ENCODE assay signal across 22 cellular contexts in genomic region chr3:165753560-165753959, GRCh38.
DNase-seq lines count a peak whose midpoint lies in the region; ATAC-seq, FAIRE-seq and TF ChIP-seq lines count a peak whose summit lies in the region.
"Had no signal": no experiment of that assay in that cellular context is flagged by ENCODE, and none has a peak within 500 bp of the region (broad histone marks: within the 10 kb centered on the region; RNA-seq: fewer than 3 reads in every experiment).

No MANE protein-coding gene starts in this region.

- TF ChIP-seq CTCF in 22Rv1 (IDR thresholded peaks at IDR 0.05), result no peak
- no peak for TF ChIP-seq CTCF in astrocyte (IDR thresholded peaks at IDR 0.05; ENCODE audit: insufficient read depth, low read depth, low read length)
- TF ChIP-seq CTCF in foreskin keratinocyte (conservative IDR thresholded peaks at IDR 0.05), result no peak

- H3K4me1 Mint-ChIP-seq in astrocyte (ENCODE audit: low read depth, unreplicated experiment), result peaks cover 12% of the 10 kb centered on the region
- H3K4me1 Mint-ChIP-seq: activated CD8-positive, alpha-beta memory T cell treated with anti-CD3 and anti-CD28 coated beads, Interleukin-2, amount 10 ng/mL, durations not matched to agents 7 days and 5 days; T-helper 17 cell had no signal

- H3K9me3 Mint-ChIP-seq in astrocyte (ENCODE audit: unreplicated experiment), result no peaks in the 10 kb centered on the region

- no peak overlapping the region for H3K4me3 ChIP-seq in astrocyte (ENCODE audit: insufficient read depth, low read depth, low read length)
- H3K4me3 ChIP-seq: esophagus squamous epithelium had no signal

- no peaks in the 10 kb centered on the region for H3K36me3 ChIP-seq in astrocyte (ENCODE audit: insufficient read depth, low read length)
- H3K36me3 ChIP-seq: esophagus squamous epithelium had no signal

- intact Hi-C loops in left colon (cut with DNase I, micrococcal nuclease), result no loop called here

- DNase-seq in HTR-8/SVneo (ENCODE audit: insufficient read length, low spot score), result peak; percentile 8
- DNase-seq in astrocyte (ENCODE audit: low read depth), result peak; percentile 39
- peak; percentile 40 to 72 for DNase-seq in foreskin keratinocyte
- DNase-seq in NCI-H510A treated with DMSO at 0.1 percent for 48 hours (lab: John Stamatoyannopoulos, UW), result no peak
- no peak for DNase-seq in left colon
- DNase-seq: activated CD4-positive, CD25-positive, alpha-beta regulatory T cell; activated CD8-positive, alpha-beta memory T cell treated with anti-CD3 and anti-CD28 coated beads, Interleukin-2, amount 10 ng/mL, durations not matched to agents 7 days and 5 days; activated effector memory CD4-positive, alpha-beta T cell treated with anti-CD3 and anti-CD28 coated beads, Interleukin-2, amount 50 U/mL, for 16 hours; anterior cingulate cortex; COR-L47; cortex of kidney; esophagus squamous epithelium; kidney; NCI-H2107; NK-92 treated with Interleukin-12 subunit alpha and Interleukin-12 subunit beta, amount 100 ng/mL, for 24 hours; SHP77; stimulated activated CD4-positive, alpha-beta T cell treated with anti-CD3 and anti-CD28 coated beads, Interleukin-4, amount 100 ng/mL, for 1 hour; T-helper 17 cell had no signal

- peaks cover 11% of the 10 kb centered on the region for H3K4me1 ChIP-seq in astrocyte (ENCODE audit: insufficient read depth, low read length)
- H3K4me1 ChIP-seq in foreskin keratinocyte, result peaks cover 29% of the 10 kb centered on the region

- H3K27me3 Mint-ChIP-seq in astrocyte (ENCODE audit: low read depth, unreplicated experiment), result no peaks in the 10 kb centered on the region
- H3K27me3 Mint-ChIP-seq: activated CD8-positive, alpha-beta memory T cell treated with anti-CD3 and anti-CD28 coated beads, Interleukin-2, amount 10 ng/mL, durations not matched to agents 7 days and 5 days; T-helper 17 cell had no signal

- no peak overlapping the region for H3K4me3 Mint-ChIP-seq in astrocyte (ENCODE audit: unreplicated experiment)
- H3K4me3 Mint-ChIP-seq: activated CD8-positive, alpha-beta memory T cell treated with anti-CD3 and anti-CD28 coated beads, Interleukin-2, amount 10 ng/mL, durations not matched to agents 7 days and 5 days; T-helper 17 cell had no signal

- no peaks in the 10 kb centered on the region for H4K20me1 ChIP-seq in astrocyte (ENCODE audit: insufficient read depth, low read length)

- no peak for FAIRE-seq in HTR-8/SVneo (lab: Jason Lieb, UNC)
- no peak for FAIRE-seq in astrocyte (lab: Jason Lieb, UNC)
- FAIRE-seq: G401.6, kidney had no signal

- H3K9me3 ChIP-seq in astrocyte (ENCODE audit: insufficient read depth, low read depth, low read length), result no peaks in the 10 kb centered on the region
- H3K9me3 ChIP-seq: esophagus squamous epithelium had no signal

- no peaks in the 10 kb centered on the region for H3K27me3 ChIP-seq in astrocyte (ENCODE audit: insufficient read depth, low read length)
- no peaks in the 10 kb centered on the region for H3K27me3 ChIP-seq in foreskin keratinocyte
- H3K27me3 ChIP-seq: esophagus squamous epithelium had no signal

- H3K4me2 ChIP-seq in astrocyte (ENCODE audit: low read length), result no peak overlapping the region

- H2AFZ ChIP-seq in astrocyte (ENCODE audit: low read depth, low read length), result no peak overlapping the region

- no peaks in the 10 kb centered on the region for H3K79me2 ChIP-seq in astrocyte (ENCODE audit: insufficient read depth, low read length)

- H3K27ac ChIP-seq in 22Rv1 (peak overlapping the region; percentile 49), astrocyte (ENCODE audit: low read depth, low read length) (no peak overlapping the region), foreskin keratinocyte (no peak overlapping the region)
- H3K27ac ChIP-seq: esophagus squamous epithelium had no signal

- no peak overlapping the region for H3K27ac Mint-ChIP-seq in astrocyte (ENCODE audit: unreplicated experiment)
- H3K27ac Mint-ChIP-seq: activated CD8-positive, alpha-beta memory T cell treated with anti-CD3 and anti-CD28 coated beads, Interleukin-2, amount 10 ng/mL, durations not matched to agents 7 days and 5 days; T-helper 17 cell had no signal

- H3K9ac ChIP-seq in astrocyte (ENCODE audit: low read length), result no peak overlapping the region

- ATAC-seq in foreskin keratinocyte, result peak; percentile 81
- ATAC-seq in left colon, result no peak
- no peak for ATAC-seq in GM21576 (IDR thresholded peaks at IDR 0.05; ENCODE audit: unreplicated experiment)
- ATAC-seq in GM18498 (IDR thresholded peaks at IDR 0.05; ENCODE audit: unreplicated experiment), result no peak
- ATAC-seq: activated CD8-positive, alpha-beta memory T cell treated with anti-CD3 and anti-CD28 coated beads, Interleukin-2, amount 10 ng/mL, durations not matched to agents 7 days and 5 days; T-helper 17 cell had no signal

- H3K36me3 Mint-ChIP-seq in astrocyte (ENCODE audit: low read depth, unreplicated experiment), result no peaks in the 10 kb centered on the region
- H3K36me3 Mint-ChIP-seq: activated CD8-positive, alpha-beta memory T cell treated with anti-CD3 and anti-CD28 coated beads, Interleukin-2, amount 10 ng/mL, durations not matched to agents 7 days and 5 days had no signal

Comparison
In these comparisons a context has a peak if more than half of its experiments do, and no peak if none do; other contexts are left out.
1. DNase-seq: peak in HTR-8/SVneo (single experiment), astrocyte (single experiment) and foreskin keratinocyte (2 of 2); none in NCI-H510A treated with DMSO at 0.1 percent for 48 hours (single experiment) and left colon (0 of 2).